Comparison of ENCODE assay signal across 10 cellular contexts in genomic region chr19:6586726-6587092, GRCh38. TPM values are rescaled to one million over a fixed set of nuclear protein-coding genes. Genes with fewer than 3 reads are reported as not detected.
DNase-seq lines count a peak whose midpoint lies in the region; FAIRE-seq and TF ChIP-seq lines count a peak whose summit lies in the region.
"Had no signal": no experiment of that assay in that cellular context is flagged by ENCODE, and none has a peak within 500 bp of the region (broad histone marks: within the 10 kb centered on the region; RNA-seq: fewer than 3 reads in every experiment).

No MANE protein-coding gene starts in this region.

- peaks cover 0 to 16% (median 8%) of the 10 kb centered on the region in 4 experiments for H3K4me1 ChIP-seq in H1 (replicated peaks in 1 of 4; ENCODE audit: control insufficient read depth in 3 of 4, insufficient read depth in 4 of 4, low read length in 3 of 4)
- peaks cover 4% of the 10 kb centered on the region for H3K4me1 ChIP-seq in osteoblast (ENCODE audit: insufficient read depth, low read length)

- CTCF ChIA-PET in H1 (lab: Charles Lee; ENCODE audit: partially characterized antibody) = interaction anchor here (0.9 to 1.7 kb wide), 8 partner anchors 13 to 150 kb away, joined by 3 to 8 read pairs (median 3); no protein-coding TSS in a partner anchor

- no peaks in the 10 kb centered on the region for H3K79me2 ChIP-seq in H1 (ENCODE audit: control insufficient read depth in 1 of 2, insufficient read depth in 2 of 2, low read length in 2 of 2)
- H3K79me2 ChIP-seq in osteoblast (ENCODE audit: insufficient read depth, low read length) = no peaks in the 10 kb centered on the region

- H3K56ac ChIP-seq in H1 (replicated peaks; ENCODE audit: insufficient read length, low read depth, low read length) = no peak overlapping the region

- peak overlapping the region; percentile 98 for H2AFZ ChIP-seq in H1 (ENCODE audit: low read length)
- H2AFZ ChIP-seq in osteoblast (ENCODE audit: low read length) = peak overlapping the region; percentile 49

- no peak overlapping the region for H3K14ac ChIP-seq in H1 (ENCODE audit: insufficient read length)

- H3K18ac ChIP-seq in H1 (ENCODE audit: extremely low read depth, low read length) = peak overlapping the region; percentile 93

- H4K8ac ChIP-seq in H1 (ENCODE audit: extremely low read depth, insufficient read depth, low read length) = no peak overlapping the region

- H3K27me3 ChIP-seq in H1 (replicated peaks in 1 of 4; ENCODE audit: control insufficient read depth in 3 of 4, extremely low read depth in 1 of 4, insufficient read depth in 3 of 4, low read length in 3 of 4) = peaks cover 29 to 62% (median 56%) of the 10 kb centered on the region in 4 experiments
- H3K27me3 ChIP-seq in osteoblast (ENCODE audit: insufficient read depth, low read length) = peaks cover 58% of the 10 kb centered on the region

- no peak for TF ChIP-seq POLR2A in H1 (IDR thresholded peaks at IDR 0.05; ENCODE audit: control extremely low read depth in 1 of 2, low read depth in 2 of 2, low read length in 2 of 2)

- H4K20me1 ChIP-seq in H1 (replicated peaks in 1 of 2; ENCODE audit: control insufficient read depth in 1 of 2, insufficient read depth in 2 of 2, low read length in 2 of 2) = peaks cover 2 to 3% of the 10 kb centered on the region in 2 experiments
- no peaks in the 10 kb centered on the region for H4K20me1 ChIP-seq in osteoblast (ENCODE audit: insufficient read depth, low read length)

- peak overlapping the region; percentile 73; the same call in 1 of the 2 replicates for H2BK15ac ChIP-seq in H1 (ENCODE audit: low read length)

- TF ChIP-seq CTCF in LNCaP clone FGC (IDR thresholded peaks at IDR 0.05; ENCODE audit: control insufficient read depth, extremely low read depth, insufficient read depth) = no peak
- TF ChIP-seq CTCF in H1 (IDR thresholded peaks at IDR 0.05; ENCODE audit: control extremely low read depth in 1 of 3, insufficient read depth in 1 of 3, low read depth in 1 of 3, low read length in 3 of 3) = no peak
- TF ChIP-seq CTCF in osteoblast (IDR thresholded peaks at IDR 0.05; ENCODE audit: extremely low read depth, low read depth, low read length) = no peak
- no peak for TF ChIP-seq CTCF in D721Med (IDR thresholded peaks at IDR 0.05; ENCODE audit: insufficient read depth, missing control alignments)

- peak overlapping the region; percentile 24 for H2BK20ac ChIP-seq in H1 (ENCODE audit: low read length)

- peak overlapping the region; percentile 74; the same call in 1 of the 2 replicates for H2BK5ac ChIP-seq in H1 (ENCODE audit: low read depth, low read length)

- H2BK12ac ChIP-seq in H1 (ENCODE audit: low read depth, low read length) = peak overlapping the region; percentile 98

- peaks cover 17% of the 10 kb centered on the region for H3K23me2 ChIP-seq in H1 (ENCODE audit: low read depth, low read length)

- H3K9ac ChIP-seq in H1 (replicated peaks in 1 of 4; ENCODE audit: extremely low read depth in 1 of 4, low read depth in 3 of 4, low read length in 3 of 4) = 0 out of 7 replicates have a peak overlapping the region, but pooled peaks of 1 of the 4 experiments have one; percentile 1

- H3K36me3 ChIP-seq in H1 (ENCODE audit: control insufficient read depth in 2 of 4, insufficient read depth in 4 of 4, low read length in 3 of 4) = no peaks in the 10 kb centered on the region
- H3K36me3 ChIP-seq in osteoblast (ENCODE audit: insufficient read depth, low read length) = no peaks in the 10 kb centered on the region

- H3K9me3 ChIP-seq in H1 (ENCODE audit: insufficient read depth in 2 of 2, low read depth in 1 of 2, low read length in 1 of 2) (no peaks in the 10 kb centered on the region), osteoblast (ENCODE audit: low read depth, low read length) (no peaks in the 10 kb centered on the region)

- DNase-seq in LNCaP clone FGC (ENCODE audit: low read depth) (no peak), H1 (ENCODE audit: low read depth in 1 of 2, low spot score in 2 of 2) (no peak), osteoblast (ENCODE audit: insufficient read length, low spot score, missing footprints) (no peak), G401 (ENCODE audit: low spot score) (no peak), middle frontal gyrus (ENCODE audit: extremely low spot score, low spot score) (no peak), D721Med (ENCODE audit: insufficient read length, low spot score) (no peak)
- DNase-seq: activated CD8-positive, alpha-beta memory T cell treated with anti-CD3 and anti-CD28 coated beads, Interleukin-2, amount 50 U/mL, for 48 hours; NCI-H446 treated with DMSO at 0.1 percent for 48 hours had no signal

- no peak overlapping the region for H3K27ac ChIP-seq in H1 (ENCODE audit: low read depth, low read length)
- no peak overlapping the region for H3K27ac ChIP-seq in osteoblast (ENCODE audit: low read depth, low read length)

- peak overlapping the region; percentile 97; the same call in 1 of the 2 replicates for H3K4me3 ChIP-seq in GM08714 (ENCODE audit: low read length)
- H3K4me3 ChIP-seq in LNCaP clone FGC (ENCODE audit: low read depth, low read length) = peak overlapping the region; percentile 16; the same call in 1 of the 2 replicates
- H3K4me3 ChIP-seq in H1 (ENCODE audit: extremely low read depth in 1 of 4, insufficient read depth in 2 of 4, low read depth in 3 of 4, low read length in 4 of 4) = peak overlapping the region; percentile 54 to 66 (median 58); a peak in 7 of 8 replicates
- peak overlapping the region; percentile 6 for H3K4me3 ChIP-seq in osteoblast (ENCODE audit: insufficient read depth, low read length)

- H3K23ac ChIP-seq in H1 (ENCODE audit: insufficient read length) = no peak overlapping the region

- POLR2A ChIA-PET in H1 (lab: Charles Lee; ENCODE audit: partially characterized antibody) = interaction anchor here (0.8 to 4.3 kb wide), 5 partner anchors 17 to 70 kb away, joined by 3 to 72 read pairs (median 3); partner anchors contain the start of gene TNFSF9

- 8% methylated on average over 4 of the region's 4 CpGs; no CpG with 5 or more reads in 1 of the 2 experiments for WGBS in H1 (ENCODE audit: extremely low coverage in 1 of 2, insufficient coverage in 1 of 2, insufficient read length in 1 of 2, insufficient replicate concordance in 2 of 2, low coverage in 1 of 2, low lambda C conversion rate in 2 of 2, missing lambda C conversion rate in 1 of 2), 2 experiments

- no peak for TF ChIP-seq EP300 in H1 (IDR thresholded peaks at IDR 0.05; ENCODE audit: borderline replicate concordance in 1 of 2, low read depth in 2 of 2, low read length in 2 of 2)

- peak overlapping the region; percentile 79; the same call in 1 of the 2 replicates for H2AK5ac ChIP-seq in H1 (ENCODE audit: low read depth, low read length)

- in situ Hi-C loops in G401 (cut with HindIII; ENCODE audit: low sequenced_read_pairs) = no loop called here

- H4K5ac ChIP-seq in H1 (ENCODE audit: insufficient read length, low read depth, low read length) = no peak overlapping the region

- H3K4ac ChIP-seq in H1 (replicated peaks; ENCODE audit: insufficient read length, low read depth, low read length) = peak overlapping the region; percentile 17

- H2BK120ac ChIP-seq in H1 (replicated peaks; ENCODE audit: low read depth, low read length) = no peak overlapping the region

- no peaks in the 10 kb centered on the region for H3K79me1 ChIP-seq in H1 (ENCODE audit: low read depth, low read length)

- TF ChIP-seq RAD21 in H1 (IDR thresholded peaks at IDR 0.05 in 1 of 2, conservative IDR thresholded peaks at IDR 0.05 in 1 of 2; ENCODE audit: low read depth in 2 of 2, low read length in 2 of 2) = no peak

- H4K91ac ChIP-seq in H1 (replicated peaks; ENCODE audit: insufficient read length, low read length) = peak overlapping the region; percentile 70

- FAIRE-seq in H1 (lab: Jason Lieb, UNC) = no peak
- FAIRE-seq in D721Med (lab: Jason Lieb, UNC) = no peak

- H3K4me2 ChIP-seq in H1 (ENCODE audit: insufficient read depth in 1 of 2, low read depth in 2 of 2, low read length in 2 of 2) (peak overlapping the region; percentile 74 to 96), osteoblast (ENCODE audit: insufficient read depth, low read length) (peak overlapping the region; percentile 76)

TF ChIP-seq in H1, 55 proteins besides CTCF, POLR2A, EP300 and RAD21 (continues in another document):
- TF ChIP-seq FOSL1 (IDR thresholded peaks at IDR 0.05; ENCODE audit: insufficient read depth, low read depth, low read length) (no peak), CHD2 (IDR thresholded peaks at IDR 0.05; ENCODE audit: low read length) (no peak), CBX8 (IDR thresholded peaks at IDR 0.05; ENCODE audit: borderline replicate concordance, low read depth, low read length) (no peak), JUN (IDR thresholded peaks at IDR 0.05; ENCODE audit: low read depth, low read length) (no peak), SUZ12 (IDR thresholded peaks at IDR 0.05; ENCODE audit: low read length) (no peak), NANOG (IDR thresholded peaks at IDR 0.05; ENCODE audit: insufficient read depth, low read depth, low read length, poor library complexity, severe bottlenecking) (no peak), MAX (IDR thresholded peaks at IDR 0.05) (no peak)

RNA-seq across cellular contexts. Expression of gene CD70, which starts 4.2 kb away (rescaled TPM):
- total RNA-seq in H1 (2021; fragmentation: NEBNext Ultra II Directional; extraction: Animal tissue kit (Norgen Biotek cat#: 25700)) = 0.84 and 1.3 TPM in 2 replicates
- 12.0 and 13.0 TPM in 2 replicates for polyA plus RNA-seq in H1 (2011; rRNA removed)
- 8.1 TPM for polyA plus RNA-seq in H1 (2011; cell fraction: cytosol; rRNA removed)
- 10.7 TPM for polyA plus RNA-seq in H1 (2011; cell fraction: nucleus; rRNA removed)
- 1.7 to 5.8 TPM (median 3.9 TPM) in 4 replicates for polyA plus RNA-seq in H1 (2012, experiment 1 of 2)
- 4.4 TPM for polyA plus RNA-seq in H1 (2012, experiment 2 of 2)
- 3.6 TPM for polyA plus RNA-seq in H1 (2013, experiment 1 of 2)
- polyA plus RNA-seq in H1 (2013, experiment 2 of 2) = 4.2 TPM
- polyA minus RNA-seq in H1 (2011; rRNA and poly(A)+ RNA removed) = 2.1 and 2.5 TPM in 2 replicates
- 1.8 TPM for polyA minus RNA-seq in H1 (2011; cell fraction: cytosol; rRNA and poly(A)+ RNA removed)
- 2.3 TPM for polyA minus RNA-seq in H1 (2011; cell fraction: nucleus; rRNA and poly(A)+ RNA removed)
- 0.29 TPM in 1 of 2 replicates, not detected in the other for total RNA-seq in osteoblast
- 131 and 143 TPM in 2 replicates for total RNA-seq in G401 (2014; rRNA removed; shearing (Covaris generic))
- total RNA-seq: dermis microvascular lymphatic vessel endothelial cell had no signal

RNA-seq across cellular contexts. Expression of gene TNFSF9, which starts 55.9 kb away (rescaled TPM):
- total RNA-seq in H1 (2021; fragmentation: NEBNext Ultra II Directional; extraction: Animal tissue kit (Norgen Biotek cat#: 25700)) = 1.7 and 1.8 TPM in 2 replicates
- polyA plus RNA-seq in H1 (2011; rRNA removed) = 4.4 TPM in 2 replicates
- 2.9 TPM for polyA plus RNA-seq in H1 (2011; cell fraction: cytosol; rRNA removed)
- 2.6 TPM for polyA plus RNA-seq in H1 (2011; cell fraction: nucleus; rRNA removed)
- 2.6 to 3.2 TPM (median 3.1 TPM) in 4 replicates for polyA plus RNA-seq in H1 (2012, experiment 1 of 2)
- 3.1 TPM for polyA plus RNA-seq in H1 (2012, experiment 2 of 2)
- 8.5 TPM for polyA plus RNA-seq in H1 (2013, experiment 1 of 2)
- 10.1 TPM for polyA plus RNA-seq in H1 (2013, experiment 2 of 2)
- polyA minus RNA-seq in H1 (2011; rRNA and poly(A)+ RNA removed) = 1.1 and 1.3 TPM in 2 replicates
- 3.4 TPM for polyA minus RNA-seq in H1 (2011; cell fraction: cytosol; rRNA and poly(A)+ RNA removed)
- 5.8 TPM for polyA minus RNA-seq in H1 (2011; cell fraction: nucleus; rRNA and poly(A)+ RNA removed)
- 12.7 and 16.6 TPM in 2 replicates for total RNA-seq in osteoblast
- 39.0 and 60.2 TPM in 2 replicates for total RNA-seq in G401 (2014; rRNA removed; shearing (Covaris generic))

Comparison
In these comparisons a context has a peak if more than half of its experiments do, and no peak if none do; other contexts are left out.
1. H3K4me3 ChIP-seq: peak in every context shown above with its lines; median percentile 97 in GM08714; 58 in H1; 16 in LNCaP clone FGC; 6 in osteoblast.
2. RNA of gene CD70, which starts 4.2 kb away (total RNA-seq): 131 to 143 TPM in G401; 0.84 to 1.3 TPM in H1 and 0.29 TPM in osteoblast; every median in the first group is over 10 times any median in the second.